ENCODE assay signal across 1 cellular context in the genomic region with DNA sequence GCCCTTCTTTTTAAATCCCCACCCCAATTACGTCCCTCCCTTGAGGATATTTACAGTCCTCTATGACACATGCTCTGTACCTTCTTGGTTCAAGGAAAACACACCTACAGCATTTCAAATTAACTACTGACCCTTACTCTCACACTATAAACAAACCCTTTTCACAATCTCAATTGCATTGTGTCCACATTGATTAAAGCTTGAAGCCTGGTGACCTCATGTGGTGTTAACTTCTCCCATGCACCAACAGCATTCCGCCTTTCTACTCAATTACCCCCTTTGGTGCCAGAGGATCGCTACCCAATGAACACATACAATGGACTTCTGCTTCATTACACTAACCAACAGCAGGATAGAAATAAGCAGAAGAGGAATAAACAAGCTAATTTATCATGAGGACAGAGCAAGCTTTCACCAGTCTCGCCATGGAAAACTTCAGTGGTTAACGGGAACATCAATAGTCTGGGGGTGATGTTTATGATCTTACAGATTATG.
TF ChIP-seq lines count a peak whose summit lies in the region.

No MANE protein-coding gene starts in this region.

TF ChIP-seq in GM23338, 12 proteins besides CTCF, POLR2A, EP300 and RAD21 (continued from another document):
- TF ChIP-seq, protein P1, sequence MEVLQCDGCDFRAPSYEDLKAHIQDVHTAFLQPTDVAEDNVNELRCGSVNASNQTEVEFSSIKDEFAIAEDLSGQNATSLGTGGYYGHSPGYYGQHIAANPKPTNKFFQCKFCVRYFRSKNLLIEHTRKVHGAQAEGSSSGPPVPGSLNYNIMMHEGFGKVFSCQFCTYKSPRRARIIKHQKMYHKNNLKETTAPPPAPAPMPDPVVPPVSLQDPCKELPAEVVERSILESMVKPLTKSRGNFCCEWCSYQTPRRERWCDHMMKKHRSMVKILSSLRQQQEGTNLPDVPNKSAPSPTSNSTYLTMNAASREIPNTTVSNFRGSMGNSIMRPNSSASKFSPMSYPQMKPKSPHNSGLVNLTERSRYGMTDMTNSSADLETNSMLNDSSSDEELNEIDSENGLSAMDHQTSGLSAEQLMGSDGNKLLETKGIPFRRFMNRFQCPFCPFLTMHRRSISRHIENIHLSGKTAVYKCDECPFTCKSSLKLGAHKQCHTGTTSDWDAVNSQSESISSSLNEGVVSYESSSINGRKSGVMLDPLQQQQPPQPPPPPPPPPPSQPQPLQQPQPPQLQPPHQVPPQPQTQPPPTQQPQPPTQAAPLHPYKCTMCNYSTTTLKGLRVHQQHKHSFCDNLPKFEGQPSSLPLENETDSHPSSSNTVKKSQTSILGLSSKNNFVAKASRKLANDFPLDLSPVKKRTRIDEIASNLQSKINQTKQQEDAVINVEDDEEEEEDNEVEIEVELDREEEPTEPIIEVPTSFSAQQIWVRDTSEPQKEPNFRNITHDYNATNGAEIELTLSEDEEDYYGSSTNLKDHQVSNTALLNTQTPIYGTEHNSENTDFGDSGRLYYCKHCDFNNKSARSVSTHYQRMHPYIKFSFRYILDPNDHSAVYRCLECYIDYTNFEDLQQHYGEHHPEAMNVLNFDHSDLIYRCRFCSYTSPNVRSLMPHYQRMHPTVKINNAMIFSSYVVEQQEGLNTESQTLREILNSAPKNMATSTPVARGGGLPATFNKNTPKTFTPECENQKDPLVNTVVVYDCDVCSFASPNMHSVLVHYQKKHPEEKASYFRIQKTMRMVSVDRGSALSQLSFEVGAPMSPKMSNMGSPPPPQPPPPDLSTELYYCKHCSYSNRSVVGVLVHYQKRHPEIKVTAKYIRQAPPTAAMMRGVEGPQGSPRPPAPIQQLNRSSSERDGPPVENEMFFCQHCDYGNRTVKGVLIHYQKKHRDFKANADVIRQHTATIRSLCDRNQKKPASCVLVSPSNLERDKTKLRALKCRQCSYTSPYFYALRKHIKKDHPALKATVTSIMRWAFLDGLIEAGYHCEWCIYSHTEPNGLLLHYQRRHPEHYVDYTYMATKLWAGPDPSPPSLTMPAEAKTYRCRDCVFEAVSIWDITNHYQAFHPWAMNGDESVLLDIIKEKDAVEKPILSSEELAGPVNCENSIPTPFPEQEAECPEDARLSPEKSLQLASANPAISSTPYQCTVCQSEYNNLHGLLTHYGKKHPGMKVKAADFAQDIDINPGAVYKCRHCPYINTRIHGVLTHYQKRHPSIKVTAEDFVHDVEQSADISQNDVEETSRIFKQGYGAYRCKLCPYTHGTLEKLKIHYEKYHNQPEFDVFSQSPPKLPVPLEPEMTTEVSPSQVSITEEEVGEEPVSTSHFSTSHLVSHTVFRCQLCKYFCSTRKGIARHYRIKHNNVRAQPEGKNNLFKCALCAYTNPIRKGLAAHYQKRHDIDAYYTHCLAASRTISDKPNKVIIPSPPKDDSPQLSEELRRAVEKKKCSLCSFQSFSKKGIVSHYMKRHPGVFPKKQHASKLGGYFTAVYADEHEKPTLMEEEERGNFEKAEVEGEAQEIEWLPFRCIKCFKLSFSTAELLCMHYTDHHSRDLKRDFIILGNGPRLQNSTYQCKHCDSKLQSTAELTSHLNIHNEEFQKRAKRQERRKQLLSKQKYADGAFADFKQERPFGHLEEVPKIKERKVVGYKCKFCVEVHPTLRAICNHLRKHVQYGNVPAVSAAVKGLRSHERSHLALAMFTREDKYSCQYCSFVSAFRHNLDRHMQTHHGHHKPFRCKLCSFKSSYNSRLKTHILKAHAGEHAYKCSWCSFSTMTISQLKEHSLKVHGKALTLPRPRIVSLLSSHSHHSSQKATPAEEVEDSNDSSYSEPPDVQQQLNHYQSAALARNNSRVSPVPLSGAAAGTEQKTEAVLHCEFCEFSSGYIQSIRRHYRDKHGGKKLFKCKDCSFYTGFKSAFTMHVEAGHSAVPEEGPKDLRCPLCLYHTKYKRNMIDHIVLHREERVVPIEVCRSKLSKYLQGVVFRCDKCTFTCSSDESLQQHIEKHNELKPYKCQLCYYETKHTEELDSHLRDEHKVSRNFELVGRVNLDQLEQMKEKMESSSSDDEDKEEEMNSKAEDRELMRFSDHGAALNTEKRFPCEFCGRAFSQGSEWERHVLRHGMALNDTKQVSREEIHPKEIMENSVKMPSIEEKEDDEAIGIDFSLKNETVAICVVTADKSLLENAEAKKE (CRISPR knock-in tag; IDR thresholded peaks at IDR 0.05): no peak
- no peak for TF ChIP-seq NANOG (IDR thresholded peaks at IDR 0.05; ENCODE audit: borderline replicate concordance)
- TF ChIP-seq ZNF331 (CRISPR knock-in tag; IDR thresholded peaks at IDR 0.05; ENCODE audit: low read depth): no peak
- TF ChIP-seq ZNF114 (CRISPR knock-in tag; IDR thresholded peaks at IDR 0.05): no peak
- TF ChIP-seq POLR2AphosphoS5 (IDR thresholded peaks at IDR 0.05; ENCODE audit: low read depth): no peak
